Comparison of ENCODE assay signal across 1 cellular context in the genomic region with DNA sequence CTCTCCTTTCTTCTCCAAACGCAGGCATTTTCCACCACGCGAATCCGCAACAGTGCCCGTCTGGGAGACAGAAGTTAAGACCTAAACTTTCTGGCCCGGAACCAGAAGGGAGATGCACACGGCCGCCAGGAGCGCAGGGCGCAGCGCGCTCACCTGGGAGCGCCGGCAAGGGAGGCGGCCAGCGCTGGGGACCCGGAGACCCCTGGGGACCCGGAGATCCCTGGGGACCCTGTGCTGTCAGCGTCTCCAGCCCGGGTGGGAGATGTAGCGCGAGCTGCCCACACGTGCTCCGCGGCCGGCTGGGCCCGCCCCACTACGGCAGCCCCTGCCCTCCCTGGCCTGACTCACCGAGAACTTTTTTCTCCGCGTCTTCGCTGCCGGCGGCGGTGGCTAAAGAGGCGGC.
TF ChIP-seq lines count a peak whose summit lies in the region.

No MANE protein-coding gene starts in this region.

TF ChIP-seq in GM23338, 12 proteins besides CTCF, POLR2A, EP300 and RAD21 (continued from another document):
- TF ChIP-seq, protein P1, sequence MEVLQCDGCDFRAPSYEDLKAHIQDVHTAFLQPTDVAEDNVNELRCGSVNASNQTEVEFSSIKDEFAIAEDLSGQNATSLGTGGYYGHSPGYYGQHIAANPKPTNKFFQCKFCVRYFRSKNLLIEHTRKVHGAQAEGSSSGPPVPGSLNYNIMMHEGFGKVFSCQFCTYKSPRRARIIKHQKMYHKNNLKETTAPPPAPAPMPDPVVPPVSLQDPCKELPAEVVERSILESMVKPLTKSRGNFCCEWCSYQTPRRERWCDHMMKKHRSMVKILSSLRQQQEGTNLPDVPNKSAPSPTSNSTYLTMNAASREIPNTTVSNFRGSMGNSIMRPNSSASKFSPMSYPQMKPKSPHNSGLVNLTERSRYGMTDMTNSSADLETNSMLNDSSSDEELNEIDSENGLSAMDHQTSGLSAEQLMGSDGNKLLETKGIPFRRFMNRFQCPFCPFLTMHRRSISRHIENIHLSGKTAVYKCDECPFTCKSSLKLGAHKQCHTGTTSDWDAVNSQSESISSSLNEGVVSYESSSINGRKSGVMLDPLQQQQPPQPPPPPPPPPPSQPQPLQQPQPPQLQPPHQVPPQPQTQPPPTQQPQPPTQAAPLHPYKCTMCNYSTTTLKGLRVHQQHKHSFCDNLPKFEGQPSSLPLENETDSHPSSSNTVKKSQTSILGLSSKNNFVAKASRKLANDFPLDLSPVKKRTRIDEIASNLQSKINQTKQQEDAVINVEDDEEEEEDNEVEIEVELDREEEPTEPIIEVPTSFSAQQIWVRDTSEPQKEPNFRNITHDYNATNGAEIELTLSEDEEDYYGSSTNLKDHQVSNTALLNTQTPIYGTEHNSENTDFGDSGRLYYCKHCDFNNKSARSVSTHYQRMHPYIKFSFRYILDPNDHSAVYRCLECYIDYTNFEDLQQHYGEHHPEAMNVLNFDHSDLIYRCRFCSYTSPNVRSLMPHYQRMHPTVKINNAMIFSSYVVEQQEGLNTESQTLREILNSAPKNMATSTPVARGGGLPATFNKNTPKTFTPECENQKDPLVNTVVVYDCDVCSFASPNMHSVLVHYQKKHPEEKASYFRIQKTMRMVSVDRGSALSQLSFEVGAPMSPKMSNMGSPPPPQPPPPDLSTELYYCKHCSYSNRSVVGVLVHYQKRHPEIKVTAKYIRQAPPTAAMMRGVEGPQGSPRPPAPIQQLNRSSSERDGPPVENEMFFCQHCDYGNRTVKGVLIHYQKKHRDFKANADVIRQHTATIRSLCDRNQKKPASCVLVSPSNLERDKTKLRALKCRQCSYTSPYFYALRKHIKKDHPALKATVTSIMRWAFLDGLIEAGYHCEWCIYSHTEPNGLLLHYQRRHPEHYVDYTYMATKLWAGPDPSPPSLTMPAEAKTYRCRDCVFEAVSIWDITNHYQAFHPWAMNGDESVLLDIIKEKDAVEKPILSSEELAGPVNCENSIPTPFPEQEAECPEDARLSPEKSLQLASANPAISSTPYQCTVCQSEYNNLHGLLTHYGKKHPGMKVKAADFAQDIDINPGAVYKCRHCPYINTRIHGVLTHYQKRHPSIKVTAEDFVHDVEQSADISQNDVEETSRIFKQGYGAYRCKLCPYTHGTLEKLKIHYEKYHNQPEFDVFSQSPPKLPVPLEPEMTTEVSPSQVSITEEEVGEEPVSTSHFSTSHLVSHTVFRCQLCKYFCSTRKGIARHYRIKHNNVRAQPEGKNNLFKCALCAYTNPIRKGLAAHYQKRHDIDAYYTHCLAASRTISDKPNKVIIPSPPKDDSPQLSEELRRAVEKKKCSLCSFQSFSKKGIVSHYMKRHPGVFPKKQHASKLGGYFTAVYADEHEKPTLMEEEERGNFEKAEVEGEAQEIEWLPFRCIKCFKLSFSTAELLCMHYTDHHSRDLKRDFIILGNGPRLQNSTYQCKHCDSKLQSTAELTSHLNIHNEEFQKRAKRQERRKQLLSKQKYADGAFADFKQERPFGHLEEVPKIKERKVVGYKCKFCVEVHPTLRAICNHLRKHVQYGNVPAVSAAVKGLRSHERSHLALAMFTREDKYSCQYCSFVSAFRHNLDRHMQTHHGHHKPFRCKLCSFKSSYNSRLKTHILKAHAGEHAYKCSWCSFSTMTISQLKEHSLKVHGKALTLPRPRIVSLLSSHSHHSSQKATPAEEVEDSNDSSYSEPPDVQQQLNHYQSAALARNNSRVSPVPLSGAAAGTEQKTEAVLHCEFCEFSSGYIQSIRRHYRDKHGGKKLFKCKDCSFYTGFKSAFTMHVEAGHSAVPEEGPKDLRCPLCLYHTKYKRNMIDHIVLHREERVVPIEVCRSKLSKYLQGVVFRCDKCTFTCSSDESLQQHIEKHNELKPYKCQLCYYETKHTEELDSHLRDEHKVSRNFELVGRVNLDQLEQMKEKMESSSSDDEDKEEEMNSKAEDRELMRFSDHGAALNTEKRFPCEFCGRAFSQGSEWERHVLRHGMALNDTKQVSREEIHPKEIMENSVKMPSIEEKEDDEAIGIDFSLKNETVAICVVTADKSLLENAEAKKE (CRISPR knock-in tag; IDR thresholded peaks at IDR 0.05) = no peak
